19 cellular contexts compared by ENCODE assay signal in the genomic region with DNA sequence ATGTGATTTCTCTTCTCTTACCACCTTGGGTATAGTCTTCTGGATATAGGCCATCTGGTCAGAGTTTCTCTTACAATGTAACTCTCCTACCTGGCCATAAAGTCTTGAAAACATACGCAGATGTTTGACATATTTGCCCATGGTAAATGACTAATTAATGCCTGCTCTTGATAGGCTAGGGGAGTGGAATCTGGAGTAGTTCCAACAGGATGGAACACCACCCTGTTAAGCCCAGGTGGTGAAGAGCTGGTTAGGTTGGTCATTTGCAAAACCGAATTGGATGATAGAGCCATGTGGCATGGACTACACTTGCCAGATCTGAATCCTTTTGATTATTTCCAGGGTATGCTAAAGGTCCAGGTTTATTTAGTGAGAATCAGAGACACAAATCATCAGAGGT. TPM values are rescaled to one million over a fixed set of nuclear protein-coding genes. Genes with fewer than 3 reads are reported as not detected.
DNase-seq lines count a peak whose midpoint lies in the region; ATAC-seq, FAIRE-seq and TF ChIP-seq lines count a peak whose summit lies in the region.
"Had no signal": no experiment of that assay in that cellular context is flagged by ENCODE, and none has a peak within 500 bp of the region (broad histone marks: within the 10 kb centered on the region; RNA-seq: fewer than 3 reads in every experiment).

No MANE protein-coding gene starts in this region.

- FAIRE-seq in bronchial epithelial cell (lab: Jason Lieb, UNC) (no peak), RCC 7860 (lab: Jason Lieb, UNC) (no peak)
- FAIRE-seq: H54 had no signal

- peaks cover 19% of the 10 kb centered on the region for H3K36me3 ChIP-seq in bronchial epithelial cell (ENCODE audit: control insufficient read depth, insufficient read depth, low read length)

- TF ChIP-seq CTCF in bronchial epithelial cell (IDR thresholded peaks at IDR 0.05; ENCODE audit: insufficient read depth, low read length, severe bottlenecking) = no peak

- ATAC-seq in left colon = peak; percentile 76

- DNase-seq in DMS 273 treated with DMSO at 0.1 percent for 48 hours (lab: John Stamatoyannopoulos, UW) = peak; percentile 30
- DNase-seq in NCI-H2171 (lab: John Stamatoyannopoulos, UW) = peak; percentile 81
- DNase-seq in bronchial epithelial cell (ENCODE audit: low read depth) = peak; percentile 82
- no peak for DNase-seq in left colon
- DNase-seq in hepatic stellate cell (ENCODE audit: low spot score) = no peak
- DNase-seq in G401 (ENCODE audit: low spot score) = no peak
- DNase-seq in RCC 7860 (ENCODE audit: low spot score) = no peak
- DNase-seq in cortex of kidney (lab: John Stamatoyannopoulos, UW) = no peak
- DNase-seq: BE2C; CD4-positive, alpha-beta memory T cell; GDM1; KG1; NCI-H1092 treated with DMSO at 0.1 percent for 48 hours; NCI-H2029 treated with DMSO at 0.1 percent for 48 hours; NCI-H446; NCI-H774; Right ventricle myocardium superior had no signal

- H3K4me3 ChIP-seq in bronchial epithelial cell (ENCODE audit: low read depth, low read length) = no peak overlapping the region
- H3K4me3 ChIP-seq: Peyer's patch had no signal

- H3K27me3 ChIP-seq in bronchial epithelial cell (ENCODE audit: control insufficient read depth, insufficient read depth, low read length) = no peaks in the 10 kb centered on the region
- H3K27me3 ChIP-seq: BE2C, Peyer's patch had no signal

- intact Hi-C loops in left colon (cut with DNase I, micrococcal nuclease) = no loop called here

- in situ Hi-C loops in G401 (cut with HindIII; ENCODE audit: low sequenced_read_pairs) = no loop called here

RNA-seq across cellular contexts. Expression of a gene that starts 36.5 kb away (rescaled TPM):
- total RNA-seq in bronchial epithelial cell (105 and 135 TPM in 2 replicates), left colon (100 to 1,000 TPM; 166 to 180 TPM)
- total RNA-seq in G401 (2014; rRNA removed; shearing (Covaris generic)) = 17.8 and 30.6 TPM in 2 replicates

RNA-seq across cellular contexts. Expression of a gene that starts 36.8 kb away (rescaled TPM):
- total RNA-seq in bronchial epithelial cell (140 and 155 TPM in 2 replicates), left colon (100 to 1,000 TPM; 239 to 294 TPM)
- 184 and 219 TPM in 2 replicates for total RNA-seq in G401 (2014; rRNA removed; shearing (Covaris generic))

Comparison
In these comparisons a context has a peak if more than half of its experiments do, and no peak if none do; other contexts are left out.
1. DNase-seq: peak in DMS 273 treated with DMSO at 0.1 percent for 48 hours (single experiment), NCI-H2171 (single experiment) and bronchial epithelial cell (single experiment); none in left colon (0 of 2), hepatic stellate cell (single experiment), G401 (single experiment), RCC 7860 (single experiment) and cortex of kidney (single experiment).